Comparison of ENCODE assay signal across 11 cellular contexts in genomic region chr5:124935060-124935459, GRCh38.
DNase-seq lines count a peak whose midpoint lies in the region; ATAC-seq, FAIRE-seq and TF ChIP-seq lines count a peak whose summit lies in the region.
"Had no signal": no experiment of that assay in that cellular context is flagged by ENCODE, and none has a peak within 500 bp of the region (broad histone marks: within the 10 kb centered on the region; RNA-seq: fewer than 3 reads in every experiment).

No MANE protein-coding gene starts in this region.

- H3K9me3 Mint-ChIP-seq in activated B cell treated with CpG ODN at 0.5 μM for 24 hours (no peaks in the 10 kb centered on the region), nephron progenitor cell (peaks cover 14% of the 10 kb centered on the region)
- no peaks in the 10 kb centered on the region for H3K9me3 Mint-ChIP-seq in activated T-cell treated with anti-CD3 and anti-CD28 coated beads, Interleukin-2, amount 50 U/mL, for 4 hours

- no peak for FAIRE-seq in small intestine (lab: Jason Lieb, UNC)

- peak; percentile 90 for ATAC-seq in GM19468 (IDR thresholded peaks at IDR 0.05; ENCODE audit: extremely low read depth, unreplicated experiment)
- ATAC-seq in HG03135 (IDR thresholded peaks at IDR 0.05; ENCODE audit: unreplicated experiment), result peak; percentile 83
- ATAC-seq in activated B cell treated with CpG ODN at 0.5 μM for 24 hours (ENCODE audit: low read depth), result peak; percentile 63
- no peak for ATAC-seq in activated T-cell treated with anti-CD3 and anti-CD28 coated beads, Interleukin-2, amount 50 U/mL, for 4 hours

- H3K4me1 Mint-ChIP-seq in activated B cell treated with CpG ODN at 0.5 μM for 24 hours (peaks cover 24% of the 10 kb centered on the region), nephron progenitor cell (peaks cover 9% of the 10 kb centered on the region)
- H3K4me1 Mint-ChIP-seq in activated T-cell treated with anti-CD3 and anti-CD28 coated beads, Interleukin-2, amount 50 U/mL, for 4 hours (ENCODE audit: low read depth), result no peaks in the 10 kb centered on the region
- H3K4me1 Mint-ChIP-seq: CD8-positive, alpha-beta memory T cell had no signal

- H3K27me3 ChIP-seq in small intestine (ENCODE audit: control insufficient read depth in 2 of 2, insufficient read depth in 2 of 2, low read length in 2 of 2), result no peaks in the 10 kb centered on the region
- H3K27me3 ChIP-seq: SJCRH30, testis had no signal

- H3K4me3 Mint-ChIP-seq in activated B cell treated with CpG ODN at 0.5 μM for 24 hours (peak overlapping the region; percentile 38), nephron progenitor cell (no peak overlapping the region)
- no peak overlapping the region for H3K4me3 Mint-ChIP-seq in activated T-cell treated with anti-CD3 and anti-CD28 coated beads, Interleukin-2, amount 50 U/mL, for 4 hours

- H3K36me3 Mint-ChIP-seq in activated B cell treated with CpG ODN at 0.5 μM for 24 hours (ENCODE audit: low read depth), result no peaks in the 10 kb centered on the region
- H3K36me3 Mint-ChIP-seq in nephron progenitor cell (ENCODE audit: low read depth), result no peaks in the 10 kb centered on the region
- H3K36me3 Mint-ChIP-seq in activated T-cell treated with anti-CD3 and anti-CD28 coated beads, Interleukin-2, amount 50 U/mL, for 4 hours (ENCODE audit: insufficient read depth), result no peaks in the 10 kb centered on the region
- H3K36me3 Mint-ChIP-seq: CD8-positive, alpha-beta memory T cell had no signal

- no peaks in the 10 kb centered on the region for H3K9me3 ChIP-seq in small intestine (ENCODE audit: control insufficient read depth, low read depth)
- H3K9me3 ChIP-seq: SJCRH30, testis had no signal

- H3K27ac ChIP-seq in small intestine (ENCODE audit: low read depth in 1 of 2, low read length in 1 of 2), result no peak overlapping the region
- H3K27ac ChIP-seq: SJCRH30, testis had no signal

- no peaks in the 10 kb centered on the region for H3K36me3 ChIP-seq in small intestine (ENCODE audit: control insufficient read depth in 2 of 2, insufficient read depth in 2 of 2, low read length in 2 of 2)
- H3K36me3 ChIP-seq: SJCRH30 had no signal

- POLR2A ChIA-PET in activated B cell treated with CpG ODN at 0.5 μM for 24 hours (lab: Charles Lee), result interaction anchor here (0.6 to 2.5 kb wide), 10 partner anchors 14 to 351 kb away, joined by 3 to 38 read pairs (median 5); no protein-coding TSS in a partner anchor

- H3K4me3 ChIP-seq in GM12864 (ENCODE audit: low read depth, low read length) (no peak overlapping the region), small intestine (ENCODE audit: low read depth in 1 of 2, low read length in 2 of 2) (no peak overlapping the region)
- H3K4me3 ChIP-seq: SJCRH30, testis had no signal

- H3K27ac Mint-ChIP-seq in activated B cell treated with CpG ODN at 0.5 μM for 24 hours (peak overlapping the region; percentile 94), nephron progenitor cell (no peak overlapping the region)

- DNase-seq in GM12864 (ENCODE audit: low read depth) (peak; percentile 90), activated B cell treated with CpG ODN at 0.5 μM for 24 hours (no peak), small intestine (no peak), NCI-H2227 (lab: John Stamatoyannopoulos, UW; ENCODE audit: unreplicated experiment) (no peak), nephron progenitor cell (no peak)
- no peak for DNase-seq in activated T-cell treated with anti-CD3 and anti-CD28 coated beads, Interleukin-2, amount 50 U/mL, for 4 hours
- DNase-seq: testis had no signal

- intact Hi-C loops in activated B cell treated with CpG ODN at 0.5 μM for 24 hours (cut with micrococcal nuclease), result loop anchor here (1.0 to 10.0 kb wide), 9 partner anchors 14 to 1602 kb away; no protein-coding TSS in a partner anchor

- 75 to 87% (median 76%) methylated on average over 4 of the region's 4 CpGs for WGBS in small intestine, 3 donors

- CTCF ChIA-PET in activated B cell treated with CpG ODN at 0.5 μM for 24 hours (lab: Charles Lee), result interaction anchor here (1.5 kb wide), 1 partner anchor 14 kb away, joined by 5 read pairs; no protein-coding TSS in a partner anchor

- TF ChIP-seq CTCF in GM12864 (IDR thresholded peaks at IDR 0.05; ENCODE audit: low read depth, low read length, missing control alignments) (no peak), activated B cell treated with CpG ODN at 0.5 μM for 24 hours (IDR thresholded peaks at IDR 0.05) (no peak), nephron progenitor cell (IDR thresholded peaks at IDR 0.05) (no peak)

- H3K27me3 Mint-ChIP-seq in activated B cell treated with CpG ODN at 0.5 μM for 24 hours (no peaks in the 10 kb centered on the region), nephron progenitor cell (ENCODE audit: low read depth, poor library complexity) (peaks cover 5% of the 10 kb centered on the region)
- no peaks in the 10 kb centered on the region for H3K27me3 Mint-ChIP-seq in activated T-cell treated with anti-CD3 and anti-CD28 coated beads, Interleukin-2, amount 50 U/mL, for 4 hours (ENCODE audit: low read depth)

- no peaks in the 10 kb centered on the region for H3K4me1 ChIP-seq in small intestine (ENCODE audit: control insufficient read depth in 2 of 2, insufficient read depth in 1 of 2, low read depth in 1 of 2, low read length in 1 of 2)
- H3K4me1 ChIP-seq: testis had no signal

Comparison
In these comparisons a context has a peak if more than half of its experiments do, and no peak if none do; other contexts are left out.
1. ATAC-seq: peak in GM19468 (single experiment), HG03135 (single experiment) and activated B cell treated with CpG ODN at 0.5 μM for 24 hours (single experiment); none in activated T-cell treated with anti-CD3 and anti-CD28 coated beads, Interleukin-2, amount 50 U/mL, for 4 hours (0 of 2).